ENCODE assay signal across 10 cellular contexts in the genomic region with DNA sequence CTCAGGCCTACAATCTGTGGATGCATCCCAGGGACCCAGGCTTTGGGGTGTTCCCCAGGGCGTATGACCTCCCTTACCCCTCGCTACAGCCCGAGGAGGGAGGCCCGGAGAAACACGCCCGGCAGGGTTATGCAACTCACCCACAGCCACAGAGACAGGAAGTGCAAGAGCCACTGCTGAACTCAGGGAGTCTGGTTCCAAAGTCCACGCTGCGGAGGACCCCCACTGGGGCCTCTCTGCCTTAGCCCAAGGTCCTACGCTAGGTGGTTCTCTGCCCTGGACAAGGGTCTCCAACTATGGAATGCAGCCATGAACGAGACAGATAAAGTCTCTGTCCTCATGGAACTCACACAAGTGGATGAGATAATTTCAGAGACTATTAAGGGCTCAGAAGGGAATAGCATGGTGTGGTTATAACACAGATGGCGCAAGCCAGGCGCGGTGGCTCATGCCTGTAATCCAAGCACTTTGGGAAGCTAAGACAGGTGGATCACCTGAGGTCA. TPM values are rescaled to one million over a fixed set of nuclear protein-coding genes. Genes with fewer than 3 reads are reported as not detected.
DNase-seq lines count a peak whose midpoint lies in the region; ATAC-seq and TF ChIP-seq lines count a peak whose summit lies in the region.
"Had no signal": no experiment of that assay in that cellular context is flagged by ENCODE, and none has a peak within 500 bp of the region (broad histone marks: within the 10 kb centered on the region; RNA-seq: fewer than 3 reads in every experiment).

No MANE protein-coding gene starts in this region.

- H3K9me3 ChIP-seq in SK-N-MC (ENCODE audit: low read depth, low read length) (no peaks in the 10 kb centered on the region), cardiac muscle cell (ENCODE audit: low read depth) (no peaks in the 10 kb centered on the region), osteoblast (ENCODE audit: low read depth, low read length) (no peaks in the 10 kb centered on the region)

- ATAC-seq in HG02798 (IDR thresholded peaks at IDR 0.05; ENCODE audit: poor library complexity, unreplicated experiment) (no peak), GM18858 (IDR thresholded peaks at IDR 0.05; ENCODE audit: unreplicated experiment) (no peak)

- H3K36me3 ChIP-seq in SK-N-MC (ENCODE audit: insufficient read depth, low read length) (peaks cover 11% of the 10 kb centered on the region; the same call in 1 of the 2 replicates), cardiac muscle cell (no peaks in the 10 kb centered on the region), osteoblast (ENCODE audit: insufficient read depth, low read length) (no peaks in the 10 kb centered on the region)

- H3K4me2 ChIP-seq in osteoblast (ENCODE audit: insufficient read depth, low read length), result peak overlapping the region; percentile 55

- peaks cover 0 to 4% (median 0%) of the 10 kb centered on the region in 3 donors for H3K27me3 Mint-ChIP-seq in CD14-positive monocyte (ENCODE audit: low read depth in 3 of 3)

- H3K27ac ChIP-seq in SK-N-MC (peak overlapping the region; percentile 40; the same call in 1 of the 2 replicates), cardiac muscle cell (peak overlapping the region; percentile 43), osteoblast (ENCODE audit: low read depth, low read length) (no peak overlapping the region)
- H3K27ac ChIP-seq: C4-2B had no signal

- H3K4me3 Mint-ChIP-seq in CD14-positive monocyte, result peak overlapping the region; percentile 72 to 87

- no peaks in the 10 kb centered on the region for H4K20me1 ChIP-seq in osteoblast (ENCODE audit: insufficient read depth, low read length)

- H2AFZ ChIP-seq in osteoblast (ENCODE audit: low read length), result peak overlapping the region; percentile 85

- H3K4me3 ChIP-seq in SK-N-MC (no peak overlapping the region), cardiac muscle cell (no peak overlapping the region), osteoblast (ENCODE audit: insufficient read depth, low read length) (peak overlapping the region; percentile 19)

- H3K9ac ChIP-seq in SK-N-MC (ENCODE audit: insufficient read length), result no peak overlapping the region

- H3K4me1 Mint-ChIP-seq in CD14-positive monocyte, result peaks cover 57% of the 10 kb centered on the region

- TF ChIP-seq CTCF in CD14-positive monocyte (IDR thresholded peaks at IDR 0.05) (no peak), cardiac muscle cell (IDR thresholded peaks at IDR 0.05; ENCODE audit: low read depth, low read length) (no peak), osteoblast (IDR thresholded peaks at IDR 0.05; ENCODE audit: extremely low read depth, low read depth, low read length) (no peak)

- H3K4me1 ChIP-seq in cardiac muscle cell (ENCODE audit: low read depth), result peaks cover 26% of the 10 kb centered on the region
- H3K4me1 ChIP-seq in osteoblast (ENCODE audit: insufficient read depth, low read length), result peaks cover 18% of the 10 kb centered on the region

- H3K79me2 ChIP-seq in osteoblast (ENCODE audit: insufficient read depth, low read length), result no peaks in the 10 kb centered on the region

- peak overlapping the region; percentile 93 to 97 (median 95) for H3K27ac Mint-ChIP-seq in CD14-positive monocyte

- H3K27me3 ChIP-seq in cardiac muscle cell (no peaks in the 10 kb centered on the region), osteoblast (ENCODE audit: insufficient read depth, low read length) (no peaks in the 10 kb centered on the region)

- intact Hi-C loops in CD14-positive monocyte (cut with micrococcal nuclease), result loop anchor here in 1 of 2 donors (10.0 kb wide), 1 partner anchor 52 kb away; no protein-coding TSS in a partner anchor

- peaks cover 0 to 5% (median 0%) of the 10 kb centered on the region in 7 donors for H3K9me3 Mint-ChIP-seq in CD14-positive monocyte

- H3K36me3 Mint-ChIP-seq in CD14-positive monocyte, result peaks cover 20 to 25% of the 10 kb centered on the region in 2 donors

- DNase-seq in CD14-positive monocyte (ENCODE audit: low spot score) (peak; percentile 89), SK-N-MC (ENCODE audit: low read depth, low spot score) (no peak), cardiac muscle cell (ENCODE audit: low read depth in 1 of 2, low spot score in 1 of 2) (peak in 1 of 2 donors; percentile 61), osteoblast (ENCODE audit: insufficient read length, low spot score, missing footprints) (peak; percentile 80), NCI-H345 treated with DMSO at 0.1 percent for 48 hours (lab: John Stamatoyannopoulos, UW; ENCODE audit: unreplicated experiment) (no peak), NCI-H2107 (lab: John Stamatoyannopoulos, UW) (no peak)
- DNase-seq: activated effector memory CD4-positive, alpha-beta T cell treated with Interleukin-2 at 50 U/mL for 16 hours had no signal

RNA-seq across cellular contexts. Expression of a gene that starts 11.3 kb away (rescaled TPM):
- polyA plus RNA-seq in CD14-positive monocyte (10 to 100 TPM; 13.1 to 15.2 TPM), cardiac muscle cell (42.5 and 46.3 TPM in 2 replicates)
- total RNA-seq in cardiac muscle cell (37.7 and 37.9 TPM in 2 replicates), osteoblast (9.4 and 10.9 TPM in 2 replicates)

Comparison
In these comparisons a context has a peak if more than half of its experiments do, and no peak if none do; other contexts are left out.
1. DNase-seq: peak in CD14-positive monocyte (single experiment) and osteoblast (single experiment); none in SK-N-MC (single experiment), NCI-H345 treated with DMSO at 0.1 percent for 48 hours (single experiment) and NCI-H2107 (single experiment).